Comparison of ENCODE assay signal across 8 cellular contexts in genomic region chr1:17502326-17502778, GRCh38. TPM values are rescaled to one million over a fixed set of nuclear protein-coding genes. Genes with fewer than 3 reads are reported as not detected.
DNase-seq lines count a peak whose midpoint lies in the region; ATAC-seq and TF ChIP-seq lines count a peak whose summit lies in the region.

No MANE protein-coding gene starts in this region.

- TF ChIP-seq CTCF in ascending aorta (IDR thresholded peaks at IDR 0.05): peak; percentile 89 to 94 (median 90)

- H3K4me1 ChIP-seq in SJCRH30 (no peaks in the 10 kb centered on the region; the same call in 1 of the 2 replicates), ascending aorta (peaks cover 0 to 9% of the 10 kb centered on the region in 2 donors)

- H3K27me3 ChIP-seq in SJCRH30: 0 out of 2 replicates have a peak, but pooled peaks cover 7% of the 10 kb centered on the region
- H3K27me3 ChIP-seq in ascending aorta: no peaks in the 10 kb centered on the region

- H3K9me3 ChIP-seq in SJCRH30 (replicated peaks): no peaks in the 10 kb centered on the region
- no peaks in the 10 kb centered on the region for H3K9me3 ChIP-seq in ascending aorta

- H3K4me3 ChIP-seq in SJCRH30 (no peak overlapping the region), ascending aorta (no peak overlapping the region)

- no peak overlapping the region for H3K27ac ChIP-seq in SJCRH30
- peak overlapping the region in 1 of 2 donors; percentile 64 for H3K27ac ChIP-seq in ascending aorta

- DNase-seq in GDM1 (lab: John Stamatoyannopoulos, UW): peak; percentile 32
- DNase-seq in M059J (ENCODE audit: low read depth): peak; percentile 79
- DNase-seq in SJCRH30: peak; percentile 89 to 93
- DNase-seq in ascending aorta (ENCODE audit: low spot score in 2 of 2): peak; percentile 46 to 92
- DNase-seq in hepatic stellate cell (ENCODE audit: low spot score): peak; percentile 87
- peak; percentile 77 for DNase-seq in renal cortical epithelial cell (ENCODE audit: low read depth)

- intact Hi-C loops in ascending aorta (cut with DNase I): loop anchor here (1.0 to 2.0 kb wide), 2 partner anchors 24 to 105 kb away; no protein-coding TSS in a partner anchor

- H3K36me3 ChIP-seq in SJCRH30: no peaks in the 10 kb centered on the region
- no peaks in the 10 kb centered on the region for H3K36me3 ChIP-seq in ascending aorta

- no peak for ATAC-seq in GM21526 (IDR thresholded peaks at IDR 0.05; ENCODE audit: low FRiP score, unreplicated experiment)
- no peak for ATAC-seq in HG02642 (IDR thresholded peaks at IDR 0.05; ENCODE audit: poor library complexity, unreplicated experiment)

RNA-seq across cellular contexts. Expression of gene ARHGEF10L, which starts 37.1 kb away (rescaled TPM):
- 4.4 and 6.8 TPM in 2 replicates for total RNA-seq in M059J (2014; rRNA removed; shearing (Covaris generic))
- total RNA-seq in SJCRH30 (2014; rRNA removed; shearing (Covaris generic)): 9.2 and 10.5 TPM in 2 replicates
- 177 TPM for total RNA-seq in ascending aorta
- total RNA-seq in renal cortical epithelial cell: 16.0 and 51.2 TPM in 2 replicates

Comparison
In these comparisons a context has a peak if more than half of its experiments do, and no peak if none do; other contexts are left out.
1. DNase-seq: peak in every context shown above with its lines; median percentile 91 in SJCRH30; 87 in hepatic stellate cell; 79 in M059J; 77 in renal cortical epithelial cell; 69 in ascending aorta; 32 in GDM1.